In the genomic region with DNA sequence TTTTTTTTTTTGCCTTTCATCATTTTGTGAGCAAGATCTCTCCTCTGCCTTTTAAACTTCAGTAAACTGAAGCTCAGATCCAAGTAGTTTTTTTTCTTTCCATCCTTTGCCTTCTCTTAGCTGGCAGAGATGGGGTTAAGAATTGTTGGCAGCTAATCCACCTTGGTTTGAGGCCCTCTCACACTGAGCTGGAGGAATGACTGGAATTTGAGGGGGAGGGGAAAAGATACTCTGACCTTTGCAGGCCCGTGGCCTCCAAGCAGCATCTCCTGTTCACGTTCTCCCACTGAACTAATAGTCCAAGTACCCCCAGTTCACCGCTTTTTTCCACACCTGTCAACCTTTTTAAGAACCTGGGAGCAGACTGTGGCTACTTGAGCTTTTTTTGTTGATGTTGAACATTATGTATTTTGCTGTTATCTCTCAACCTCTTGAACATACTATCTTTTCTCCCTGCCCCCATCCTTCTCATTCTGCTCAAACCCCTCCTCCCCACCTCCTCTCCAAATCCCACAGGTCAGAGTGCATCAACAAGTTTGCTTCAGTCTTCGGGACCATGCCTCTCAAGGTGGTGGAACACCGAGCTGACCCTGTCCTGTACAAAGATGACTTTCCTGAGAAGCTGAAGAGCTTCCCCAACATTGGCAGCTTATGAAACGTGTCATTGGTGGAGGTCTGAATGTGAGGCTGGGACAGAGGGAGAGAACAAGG, we compare ENCODE assay signal across 9 cellular contexts.
DNase-seq lines count a peak whose midpoint lies in the region; ATAC-seq and TF ChIP-seq lines count a peak whose summit lies in the region.
"Had no signal": no experiment of that assay in that cellular context is flagged by ENCODE, and none has a peak within 500 bp of the region (broad histone marks: within the 10 kb centered on the region; RNA-seq: fewer than 3 reads in every experiment).

No MANE protein-coding gene starts in this region.

- no peak for TF ChIP-seq CTCF in epithelial cell of proximal tubule (conservative IDR thresholded peaks at IDR 0.05; ENCODE audit: low read depth, low read length)
- TF ChIP-seq CTCF in neural crest cell (conservative IDR thresholded peaks at IDR 0.05), result no peak

- H3K36me3 ChIP-seq in NT2/D1 (ENCODE audit: insufficient read depth, insufficient read length, low read length), result peaks cover 10% of the 10 kb centered on the region

- peak; percentile 80 for DNase-seq in EL
- peak; percentile 96 for DNase-seq in NT2/D1 (ENCODE audit: low read depth, low spot score)
- DNase-seq in epithelial cell of proximal tubule (ENCODE audit: low read depth), result peak; percentile 26
- no peak for DNase-seq in neural crest cell (ENCODE audit: low read depth, low spot score)
- DNase-seq in head of caudate nucleus, result no peak
- DNase-seq in foreskin melanocyte, result no peak
- DNase-seq in activated CD4-positive, CD25-positive, alpha-beta regulatory T cell (lab: John Stamatoyannopoulos, UW), result no peak
- DNase-seq: activated CD8-positive, alpha-beta T cell treated with anti-CD3 and anti-CD28 coated beads, Interleukin-2, amount 10 ng/mL, durations not matched to agents 7 days and 5 days had no signal

- H3K36me3 Mint-ChIP-seq in neural crest cell (ENCODE audit: low read depth), result peaks cover 20% of the 10 kb centered on the region

- H3K27me3 Mint-ChIP-seq in neural crest cell (ENCODE audit: low read depth), result no peaks in the 10 kb centered on the region

- H3K9me3 ChIP-seq in NT2/D1 (ENCODE audit: insufficient read depth, low read length), result no peaks in the 10 kb centered on the region

- H3K27ac Mint-ChIP-seq in neural crest cell (ENCODE audit: unreplicated experiment), result peak overlapping the region; percentile 68
- H3K27ac Mint-ChIP-seq: activated CD8-positive, alpha-beta T cell treated with anti-CD3 and anti-CD28 coated beads, Interleukin-2, amount 10 ng/mL, durations not matched to agents 7 days and 5 days had no signal

- no peak for ATAC-seq in HG02678 (IDR thresholded peaks at IDR 0.05; ENCODE audit: unreplicated experiment)
- ATAC-seq: activated CD8-positive, alpha-beta T cell treated with anti-CD3 and anti-CD28 coated beads, Interleukin-2, amount 10 ng/mL, durations not matched to agents 7 days and 5 days had no signal

- H3K27me3 ChIP-seq in NT2/D1 (ENCODE audit: insufficient read depth, insufficient read length), result no peaks in the 10 kb centered on the region

- no peaks in the 10 kb centered on the region for H3K9me3 Mint-ChIP-seq in neural crest cell

- peak overlapping the region; percentile 42 for H3K9ac ChIP-seq in NT2/D1 (ENCODE audit: insufficient read length, low read depth)

- intact Hi-C loops in head of caudate nucleus (cut with DNase I), result no loop called here

- peaks cover 18% of the 10 kb centered on the region for H3K4me1 ChIP-seq in NT2/D1 (ENCODE audit: insufficient read depth, insufficient read length)

- H3K4me1 Mint-ChIP-seq in neural crest cell, result peaks cover 18% of the 10 kb centered on the region

- H3K4me3 ChIP-seq in NT2/D1 (ENCODE audit: insufficient read length, low read depth) (peak overlapping the region; percentile 6), epithelial cell of proximal tubule (ENCODE audit: low read depth, low read length) (no peak overlapping the region)

- no peak overlapping the region for H3K4me3 Mint-ChIP-seq in neural crest cell
- H3K4me3 Mint-ChIP-seq: activated CD8-positive, alpha-beta T cell treated with anti-CD3 and anti-CD28 coated beads, Interleukin-2, amount 10 ng/mL, durations not matched to agents 7 days and 5 days had no signal

Comparison
In these comparisons a context has a peak if more than half of its experiments do, and no peak if none do; other contexts are left out.
1. DNase-seq: peak in EL (single experiment), NT2/D1 (single experiment) and epithelial cell of proximal tubule (single experiment); none in neural crest cell (single experiment), head of caudate nucleus (0 of 42), foreskin melanocyte (single experiment) and activated CD4-positive, CD25-positive, alpha-beta regulatory T cell (0 of 4).